ENCODE assay signal across 13 cellular contexts in the genomic region with DNA sequence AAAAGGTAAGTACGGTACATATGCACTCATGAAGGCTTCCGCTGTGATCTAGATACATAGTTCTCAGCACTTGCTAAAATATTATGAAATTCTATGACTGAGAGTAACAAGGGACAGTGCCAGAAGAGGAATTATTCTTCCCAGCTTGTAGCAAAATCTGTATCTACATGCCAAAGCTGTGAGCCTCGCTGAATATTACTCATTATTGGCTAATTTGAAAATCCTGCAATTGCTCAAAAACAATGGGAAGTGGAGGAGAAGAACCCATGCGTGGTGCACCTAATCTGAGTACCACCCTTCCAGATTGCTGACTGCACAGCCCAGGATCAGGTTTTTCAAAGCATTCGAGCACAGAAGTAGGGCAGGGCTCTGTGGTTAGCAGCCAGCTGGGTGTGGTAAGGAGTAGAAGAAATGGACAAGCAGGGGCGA. TPM values are rescaled to one million over a fixed set of nuclear protein-coding genes. Genes with fewer than 3 reads are reported as not detected.
DNase-seq lines count a peak whose midpoint lies in the region; ATAC-seq, FAIRE-seq and TF ChIP-seq lines count a peak whose summit lies in the region.
"Had no signal": no experiment of that assay in that cellular context is flagged by ENCODE, and none has a peak within 500 bp of the region (broad histone marks: within the 10 kb centered on the region; RNA-seq: fewer than 3 reads in every experiment).

No MANE protein-coding gene starts in this region.

- H3K4me3 ChIP-seq in HEK293 (ENCODE audit: low read depth, low read length), result no peak overlapping the region
- no peak overlapping the region for H3K4me3 ChIP-seq in kidney (ENCODE audit: low read length in 2 of 2)
- H3K4me3 ChIP-seq: right lobe of liver had no signal

- no peaks in the 10 kb centered on the region for H3K9me3 Mint-ChIP-seq in WTC11

- intact Hi-C loops in kidney (cut with DNase I), result no loop called here

- TF ChIP-seq CTCF in HEK293 (tag by site-specific recombination; IDR thresholded peaks at IDR 0.05) (no peak), WTC11 (IDR thresholded peaks at IDR 0.05) (no peak), kidney (IDR thresholded peaks at IDR 0.05; ENCODE audit: borderline replicate concordance, extremely low read depth, insufficient read depth) (no peak)

- H3K27ac ChIP-seq in HEK293 (ENCODE audit: extremely low read depth, low read depth, low read length), result no peak overlapping the region
- no peak overlapping the region for H3K27ac ChIP-seq in kidney (ENCODE audit: low read depth in 2 of 2, low read length in 2 of 2)
- H3K27ac ChIP-seq: right lobe of liver had no signal

- POLR2A ChIA-PET in HEK293 (lab: Yijun Ruan, JAX), result no interaction called here
- POLR2A ChIA-PET in WTC11 (lab: Charles Lee), result interaction anchor here (0.6 kb wide), 1 partner anchor 50 kb away, joined by 5 read pairs; no protein-coding TSS in a partner anchor

- CTCF ChIA-PET in HEK293 (lab: Yijun Ruan, JAX), result interaction anchor here (0.5 kb wide), 1 partner anchor 40 kb away, joined by 5 read pairs; no protein-coding TSS in a partner anchor
- CTCF ChIA-PET in WTC11 (lab: Charles Lee), result interaction anchor here (1.4 kb wide), 1 partner anchor 26 kb away, joined by 4 read pairs; a partner anchor contains a TSS

- H3K36me3 ChIP-seq in HEK293 (ENCODE audit: control insufficient read depth in 2 of 2, insufficient read depth in 1 of 2, low read length in 2 of 2) (peaks cover 0 to 5% of the 10 kb centered on the region in 2 experiments; a peak in 1 of 3 replicates), kidney (ENCODE audit: control insufficient read depth in 1 of 2, insufficient read depth in 2 of 2, low read length in 2 of 2) (no peaks in the 10 kb centered on the region)
- H3K36me3 ChIP-seq: right lobe of liver had no signal

- H3K9me3 ChIP-seq in HEK293 (ENCODE audit: control insufficient read depth, insufficient read depth, low read depth, low read length) (no peaks in the 10 kb centered on the region), kidney (ENCODE audit: control insufficient read depth in 1 of 2, low read length in 2 of 2) (no peaks in the 10 kb centered on the region)
- H3K9me3 ChIP-seq: right lobe of liver had no signal

- no peaks in the 10 kb centered on the region for H3K4me1 ChIP-seq in HEK293 (ENCODE audit: control insufficient read depth, insufficient read depth, low read length)
- no peaks in the 10 kb centered on the region for H3K4me1 ChIP-seq in kidney (ENCODE audit: control insufficient read depth in 1 of 2, insufficient read depth in 1 of 2, low read depth in 1 of 2, low read length in 2 of 2)
- H3K4me1 ChIP-seq: right lobe of liver had no signal

- H3K36me3 Mint-ChIP-seq in WTC11, result no peaks in the 10 kb centered on the region; the same call in 1 of the 2 replicates

- no peak overlapping the region for H3K9ac ChIP-seq in kidney (ENCODE audit: low read length in 2 of 2)

- H3K27ac Mint-ChIP-seq in WTC11, result 0 out of 2 replicates have a peak overlapping the region, but pooled peaks have one; percentile 20

- H3K27me3 Mint-ChIP-seq in WTC11 (ENCODE audit: low read depth), result no peaks in the 10 kb centered on the region

- peaks cover 11% of the 10 kb centered on the region for H3K4me1 Mint-ChIP-seq in WTC11

- no peak for FAIRE-seq in kidney (lab: Jason Lieb, UNC)

- peak; percentile 9 for DNase-seq in AG08396 (ENCODE audit: low spot score)
- no peak for DNase-seq in WTC11 (ENCODE audit: low spot score)
- peak; percentile 40 for DNase-seq in iris pigment epithelial cell (ENCODE audit: low read depth)
- no peak for DNase-seq in kidney
- DNase-seq in NCI-H2107 treated with DMSO at 0.1 percent for 48 hours (lab: John Stamatoyannopoulos, UW; ENCODE audit: unreplicated experiment), result no peak
- DNase-seq: ACHN; activated T-cell treated with anti-CD3 and anti-CD28 coated beads, Interleukin-2, amount 50 U/mL, for 48 hours; DMS79 treated with DMSO at 0.1 percent for 48 hours; right lobe of liver had no signal

- ATAC-seq in WTC11 (no peak), GM21423 (IDR thresholded peaks at IDR 0.05; ENCODE audit: unreplicated experiment) (no peak), GM19023 (IDR thresholded peaks at IDR 0.05; ENCODE audit: unreplicated experiment) (no peak)
- ATAC-seq: activated CD4-positive, CD25-positive, alpha-beta regulatory T cell treated with anti-CD3 and anti-CD28 coated beads, Interleukin-2, amount 50 U/mL, for 24 hours; right lobe of liver had no signal

- H3K4me3 Mint-ChIP-seq in WTC11, result no peak overlapping the region

TF ChIP-seq in HEK293, 187 proteins besides CTCF, POLR2A, EP300 and RAD21:
- TF ChIP-seq ZNF747 (tag by site-specific recombination; IDR thresholded peaks at IDR 0.05) (no peak), KLF1 (tag by site-specific recombination; IDR thresholded peaks at IDR 0.05) (peak; percentile 16; the same call in 1 of the 2 replicates), MEIS1 (CRISPR knock-in tag; IDR thresholded peaks at IDR 0.05; ENCODE audit: borderline replicate concordance) (no peak), ZNF626 (tag by site-specific recombination; IDR thresholded peaks at IDR 0.05) (no peak), GFI1B (tag by site-specific recombination; IDR thresholded peaks at IDR 0.05) (no peak), ZNF777 (tag by site-specific recombination; IDR thresholded peaks at IDR 0.05; ENCODE audit: borderline replicate concordance) (no peak), KLF9 (tag by site-specific recombination; IDR thresholded peaks at IDR 0.05; ENCODE audit: low read depth) (no peak)
- TF ChIP-seq, protein P1, sequence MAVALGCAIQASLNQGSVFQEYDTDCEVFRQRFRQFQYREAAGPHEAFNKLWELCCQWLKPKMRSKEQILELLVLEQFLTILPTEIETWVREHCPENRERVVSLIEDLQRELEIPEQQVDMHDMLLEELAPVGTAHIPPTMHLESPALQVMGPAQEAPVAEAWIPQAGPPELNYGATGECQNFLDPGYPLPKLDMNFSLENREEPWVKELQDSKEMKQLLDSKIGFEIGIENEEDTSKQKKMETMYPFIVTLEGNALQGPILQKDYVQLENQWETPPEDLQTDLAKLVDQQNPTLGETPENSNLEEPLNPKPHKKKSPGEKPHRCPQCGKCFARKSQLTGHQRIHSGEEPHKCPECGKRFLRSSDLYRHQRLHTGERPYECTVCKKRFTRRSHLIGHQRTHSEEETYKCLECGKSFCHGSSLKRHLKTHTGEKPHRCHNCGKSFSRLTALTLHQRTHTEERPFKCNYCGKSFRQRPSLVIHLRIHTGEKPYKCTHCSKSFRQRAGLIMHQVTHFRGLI (tag by site-specific recombination; IDR thresholded peaks at IDR 0.05), result no peak

TF ChIP-seq in WTC11, 78 proteins besides CTCF, POLR2A, EP300 and RAD21 (continues in another document):
- TF ChIP-seq ATF1 (CRISPR knock-in tag; IDR thresholded peaks at IDR 0.05), result no peak
- no peak for TF ChIP-seq RORB (CRISPR knock-in tag; IDR thresholded peaks at IDR 0.05)
- no peak for TF ChIP-seq TCF7 (CRISPR knock-in tag; IDR thresholded peaks at IDR 0.05; ENCODE audit: low read depth)
- TF ChIP-seq PRRX2 (CRISPR knock-in tag; IDR thresholded peaks at IDR 0.05), result no peak
- no peak for TF ChIP-seq RELA (CRISPR knock-in tag; IDR thresholded peaks at IDR 0.05; ENCODE audit: borderline replicate concordance)
- TF ChIP-seq, protein P2, sequence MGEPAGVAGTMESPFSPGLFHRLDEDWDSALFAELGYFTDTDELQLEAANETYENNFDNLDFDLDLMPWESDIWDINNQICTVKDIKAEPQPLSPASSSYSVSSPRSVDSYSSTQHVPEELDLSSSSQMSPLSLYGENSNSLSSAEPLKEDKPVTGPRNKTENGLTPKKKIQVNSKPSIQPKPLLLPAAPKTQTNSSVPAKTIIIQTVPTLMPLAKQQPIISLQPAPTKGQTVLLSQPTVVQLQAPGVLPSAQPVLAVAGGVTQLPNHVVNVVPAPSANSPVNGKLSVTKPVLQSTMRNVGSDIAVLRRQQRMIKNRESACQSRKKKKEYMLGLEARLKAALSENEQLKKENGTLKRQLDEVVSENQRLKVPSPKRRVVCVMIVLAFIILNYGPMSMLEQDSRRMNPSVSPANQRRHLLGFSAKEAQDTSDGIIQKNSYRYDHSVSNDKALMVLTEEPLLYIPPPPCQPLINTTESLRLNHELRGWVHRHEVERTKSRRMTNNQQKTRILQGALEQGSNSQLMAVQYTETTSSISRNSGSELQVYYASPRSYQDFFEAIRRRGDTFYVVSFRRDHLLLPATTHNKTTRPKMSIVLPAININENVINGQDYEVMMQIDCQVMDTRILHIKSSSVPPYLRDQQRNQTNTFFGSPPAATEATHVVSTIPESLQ (CRISPR knock-in tag; IDR thresholded peaks at IDR 0.05), result no peak
- TF ChIP-seq, protein P3, sequence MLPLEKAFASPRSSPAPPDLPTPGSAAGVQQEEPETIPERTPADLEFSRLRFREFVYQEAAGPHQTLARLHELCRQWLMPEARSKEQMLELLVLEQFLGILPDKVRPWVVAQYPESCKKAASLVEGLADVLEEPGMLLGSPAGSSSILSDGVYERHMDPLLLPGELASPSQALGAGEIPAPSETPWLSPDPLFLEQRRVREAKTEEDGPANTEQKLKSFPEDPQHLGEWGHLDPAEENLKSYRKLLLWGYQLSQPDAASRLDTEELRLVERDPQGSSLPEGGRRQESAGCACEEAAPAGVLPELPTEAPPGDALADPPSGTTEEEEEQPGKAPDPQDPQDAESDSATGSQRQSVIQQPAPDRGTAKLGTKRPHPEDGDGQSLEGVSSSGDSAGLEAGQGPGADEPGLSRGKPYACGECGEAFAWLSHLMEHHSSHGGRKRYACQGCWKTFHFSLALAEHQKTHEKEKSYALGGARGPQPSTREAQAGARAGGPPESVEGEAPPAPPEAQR (CRISPR knock-in tag; IDR thresholded peaks at IDR 0.05), result no peak
- TF ChIP-seq GRHL2 (CRISPR knock-in tag; IDR thresholded peaks at IDR 0.05; ENCODE audit: insufficient replicate concordance, severe bottlenecking), result no peak
- TF ChIP-seq, protein P4, sequence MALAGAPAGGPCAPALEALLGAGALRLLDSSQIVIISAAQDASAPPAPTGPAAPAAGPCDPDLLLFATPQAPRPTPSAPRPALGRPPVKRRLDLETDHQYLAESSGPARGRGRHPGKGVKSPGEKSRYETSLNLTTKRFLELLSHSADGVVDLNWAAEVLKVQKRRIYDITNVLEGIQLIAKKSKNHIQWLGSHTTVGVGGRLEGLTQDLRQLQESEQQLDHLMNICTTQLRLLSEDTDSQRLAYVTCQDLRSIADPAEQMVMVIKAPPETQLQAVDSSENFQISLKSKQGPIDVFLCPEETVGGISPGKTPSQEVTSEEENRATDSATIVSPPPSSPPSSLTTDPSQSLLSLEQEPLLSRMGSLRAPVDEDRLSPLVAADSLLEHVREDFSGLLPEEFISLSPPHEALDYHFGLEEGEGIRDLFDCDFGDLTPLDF (CRISPR knock-in tag; IDR thresholded peaks at IDR 0.05), result no peak
- no peak for TF ChIP-seq NFYB (CRISPR knock-in tag; conservative IDR thresholded peaks at IDR 0.05; ENCODE audit: low read depth)
- TF ChIP-seq TEAD4 (CRISPR knock-in tag; IDR thresholded peaks at IDR 0.05), result no peak
- TF ChIP-seq TP53 (CRISPR knock-in tag; IDR thresholded peaks at IDR 0.05), result no peak

RNA-seq across cellular contexts. Expression of a gene that starts 17.4 kb away (rescaled TPM):
- total RNA-seq in WTC11 (2021) (0.21 TPM in 1 of 3 replicates, not detected in the others), kidney (not detected)
- not detected for polyA plus RNA-seq in kidney (ENCODE audit: insufficient read depth, low read depth, low replicate concordance)
- total RNA-seq: right lobe of liver had no signal

RNA-seq across cellular contexts. Expression of a gene that starts 26.7 kb away (rescaled TPM):
- total RNA-seq in WTC11 (2021), result 42.2 to 43.7 TPM (median 43.5 TPM) in 3 replicates
- 0.79 TPM for total RNA-seq in kidney
- 0.54 TPM for polyA plus RNA-seq in kidney (ENCODE audit: insufficient read depth, low read depth, low replicate concordance)
- total RNA-seq: right lobe of liver had no signal

Comparison
In these comparisons a context has a peak if more than half of its experiments do, and no peak if none do; other contexts are left out.
1. DNase-seq: peak in AG08396 (single experiment) and iris pigment epithelial cell (single experiment); none in WTC11 (single experiment), kidney (single experiment) and NCI-H2107 treated with DMSO at 0.1 percent for 48 hours (single experiment).
2. RNA of a gene that starts 26.7 kb away (total RNA-seq): 42.2 to 43.7 TPM in WTC11; 0.79 TPM in kidney (single experiment); every median in the first group is over 10 times any median in the second.